In genomic region chr19:1091544-1092175, GRCh38 we compare ENCODE assay signal across 22 cellular contexts. TPM values are rescaled to one million over a fixed set of nuclear protein-coding genes. Genes with fewer than 3 reads are reported as not detected.
DNase-seq lines count a peak whose midpoint lies in the region; ATAC-seq and TF ChIP-seq lines count a peak whose summit lies in the region.
"Had no signal": no experiment of that assay in that cellular context is flagged by ENCODE, and none has a peak within 500 bp of the region (broad histone marks: within the 10 kb centered on the region; RNA-seq: fewer than 3 reads in every experiment).

No MANE protein-coding gene starts in this region.

- peak overlapping the region; percentile 53 for H3K4me3 Mint-ChIP-seq in activated naive CD8-positive, alpha-beta T cell
- H3K4me3 Mint-ChIP-seq in activated naive CD8-positive, alpha-beta T cell treated with anti-CD3 and anti-CD28 coated beads, Interleukin-2, amount 50 U/mL, for 24 hours, result no peak overlapping the region
- H3K4me3 Mint-ChIP-seq in activated naive CD8-positive, alpha-beta T cell treated with anti-CD3 and anti-CD28 coated beads, Interleukin-2, amount 10 ng/mL, durations not matched to agents 7 days and 5 days, result no peak overlapping the region
- no peak overlapping the region for H3K4me3 Mint-ChIP-seq in stimulated activated naive B cell treated with anti-CD40 and anti-IgM and Interleukin-4, amounts not matched to agents 10 μg/mL and 1 μg/mL and 100 μg/mL, for 72 hours

- no peaks in the 10 kb centered on the region for H3K9me3 ChIP-seq in HEK293 (ENCODE audit: control insufficient read depth, insufficient read depth, low read depth, low read length)
- H3K9me3 ChIP-seq: Peyer's patch had no signal

- POLR2A ChIA-PET in HEK293 (lab: Yijun Ruan, JAX), result no interaction called here
- POLR2A ChIA-PET in activated naive CD8-positive, alpha-beta T cell treated with anti-CD3 and anti-CD28 coated beads, Interleukin-2, amount 10 ng/mL, durations not matched to agents 7 days and 5 days (lab: Charles Lee), result interaction anchor here (0.9 to 17.6 kb wide), 6 partner anchors 18 to 178 kb away, joined by 3 to 644 read pairs (median 6); partner anchors contain the start of genes ARHGAP45, CIRBP, CNN2 and RNU6-2

- H3K27ac ChIP-seq in HEK293 (ENCODE audit: extremely low read depth, low read depth, low read length), result no peak overlapping the region
- H3K27ac ChIP-seq: C4-2B, Peyer's patch had no signal

- H3K27me3 Mint-ChIP-seq in activated naive CD8-positive, alpha-beta T cell, result no peaks in the 10 kb centered on the region
- H3K27me3 Mint-ChIP-seq in activated naive CD8-positive, alpha-beta T cell treated with anti-CD3 and anti-CD28 coated beads, Interleukin-2, amount 50 U/mL, for 24 hours, result no peaks in the 10 kb centered on the region
- H3K27me3 Mint-ChIP-seq in activated naive CD8-positive, alpha-beta T cell treated with anti-CD3 and anti-CD28 coated beads, Interleukin-2, amount 10 ng/mL, durations not matched to agents 7 days and 5 days, result no peaks in the 10 kb centered on the region
- H3K27me3 Mint-ChIP-seq in stimulated activated naive B cell treated with anti-CD40 and anti-IgM and Interleukin-4, amounts not matched to agents 10 μg/mL and 1 μg/mL and 100 μg/mL, for 72 hours, result no peaks in the 10 kb centered on the region

- CTCF ChIA-PET in HEK293 (lab: Yijun Ruan, JAX), result interaction anchor here (0.7 kb wide), 1 partner anchor 90 kb away, joined by 4 read pairs; no protein-coding TSS in a partner anchor

- H3K4me3 ChIP-seq in HEK293 (ENCODE audit: low read depth, low read length), result no peak overlapping the region
- H3K4me3 ChIP-seq: Peyer's patch had no signal

- no peak for ATAC-seq in activated naive CD8-positive, alpha-beta T cell treated with anti-CD3 and anti-CD28 coated beads, Interleukin-2, amount 50 U/mL, for 24 hours
- no peak for ATAC-seq in activated naive CD8-positive, alpha-beta T cell treated with anti-CD3 and anti-CD28 coated beads, Interleukin-2, amount 10 ng/mL, durations not matched to agents 7 days and 5 days (ENCODE audit: low read depth)
- no peak for ATAC-seq in stimulated activated naive B cell treated with anti-CD40 and anti-IgM and Interleukin-4, amounts not matched to agents 10 μg/mL and 1 μg/mL and 100 μg/mL, for 72 hours (replicated peaks)
- ATAC-seq in GM21717 (IDR thresholded peaks at IDR 0.05; ENCODE audit: unreplicated experiment) (no peak), HG03108 (IDR thresholded peaks at IDR 0.05; ENCODE audit: unreplicated experiment) (no peak)

- peaks cover 13 to 56% of the 10 kb centered on the region in 2 experiments; a peak in 2 of 3 replicates for H3K36me3 ChIP-seq in HEK293 (ENCODE audit: control insufficient read depth in 2 of 2, insufficient read depth in 1 of 2, low read length in 2 of 2)

- DNase-seq in activated naive CD8-positive, alpha-beta T cell treated with anti-CD3 and anti-CD28 coated beads, Interleukin-2, amount 50 U/mL, for 24 hours, result no peak
- DNase-seq in activated naive CD8-positive, alpha-beta T cell treated with anti-CD3 and anti-CD28 coated beads, Interleukin-2, amount 10 ng/mL, durations not matched to agents 7 days and 5 days, result no peak
- DNase-seq in stimulated activated naive B cell treated with anti-CD40 and anti-IgM and Interleukin-4, amounts not matched to agents 10 μg/mL and 1 μg/mL and 100 μg/mL, for 72 hours, result no peak
- DNase-seq: AML-193, GOT3, HCEC 1CT, Karpas-422, MV-4-11, NCI-H1417, NCI-H1694 treated with DMSO at 0.1 percent for 48 hours, NCI-H2081 treated with DMSO at 0.1 percent for 48 hours, NCI-H2171 treated with DMSO at 0.1 percent for 48 hours, NCI-H524 treated with DMSO at 0.1 percent for 48 hours, NCI-H82, Peyer's patch, Right ventricle myocardium superior had no signal

- peaks cover 46% of the 10 kb centered on the region for H3K4me1 Mint-ChIP-seq in activated naive CD8-positive, alpha-beta T cell (ENCODE audit: low read depth)
- H3K4me1 Mint-ChIP-seq in activated naive CD8-positive, alpha-beta T cell treated with anti-CD3 and anti-CD28 coated beads, Interleukin-2, amount 50 U/mL, for 24 hours, result peaks cover 64% of the 10 kb centered on the region
- peaks cover 39% of the 10 kb centered on the region for H3K4me1 Mint-ChIP-seq in activated naive CD8-positive, alpha-beta T cell treated with anti-CD3 and anti-CD28 coated beads, Interleukin-2, amount 10 ng/mL, durations not matched to agents 7 days and 5 days
- H3K4me1 Mint-ChIP-seq in stimulated activated naive B cell treated with anti-CD40 and anti-IgM and Interleukin-4, amounts not matched to agents 10 μg/mL and 1 μg/mL and 100 μg/mL, for 72 hours, result peaks cover 33 to 52% of the 10 kb centered on the region in 2 donors

- TF ChIP-seq CTCF in HEK293 (tag by site-specific recombination; IDR thresholded peaks at IDR 0.05), result no peak

- H3K4me1 ChIP-seq in HEK293 (ENCODE audit: control insufficient read depth, insufficient read depth, low read length), result peaks cover 4% of the 10 kb centered on the region; the same call in 1 of the 2 replicates

- no peak overlapping the region for H3K27ac Mint-ChIP-seq in activated naive CD8-positive, alpha-beta T cell
- no peak overlapping the region for H3K27ac Mint-ChIP-seq in activated naive CD8-positive, alpha-beta T cell treated with anti-CD3 and anti-CD28 coated beads, Interleukin-2, amount 50 U/mL, for 24 hours
- peak overlapping the region; percentile 90 for H3K27ac Mint-ChIP-seq in activated naive CD8-positive, alpha-beta T cell treated with anti-CD3 and anti-CD28 coated beads, Interleukin-2, amount 10 ng/mL, durations not matched to agents 7 days and 5 days
- H3K27ac Mint-ChIP-seq in stimulated activated naive B cell treated with anti-CD40 and anti-IgM and Interleukin-4, amounts not matched to agents 10 μg/mL and 1 μg/mL and 100 μg/mL, for 72 hours, result peak overlapping the region; percentile 56

- no peaks in the 10 kb centered on the region for H3K9me3 Mint-ChIP-seq in activated naive CD8-positive, alpha-beta T cell (ENCODE audit: low read depth)
- H3K9me3 Mint-ChIP-seq in activated naive CD8-positive, alpha-beta T cell treated with anti-CD3 and anti-CD28 coated beads, Interleukin-2, amount 50 U/mL, for 24 hours, result no peaks in the 10 kb centered on the region
- no peaks in the 10 kb centered on the region for H3K9me3 Mint-ChIP-seq in activated naive CD8-positive, alpha-beta T cell treated with anti-CD3 and anti-CD28 coated beads, Interleukin-2, amount 10 ng/mL, durations not matched to agents 7 days and 5 days
- H3K9me3 Mint-ChIP-seq in stimulated activated naive B cell treated with anti-CD40 and anti-IgM and Interleukin-4, amounts not matched to agents 10 μg/mL and 1 μg/mL and 100 μg/mL, for 72 hours, result no peaks in the 10 kb centered on the region
- H3K9me3 Mint-ChIP-seq: IgD-negative memory B cell had no signal

- H3K36me3 Mint-ChIP-seq in activated naive CD8-positive, alpha-beta T cell, result peaks cover 4% of the 10 kb centered on the region
- peaks cover 18% of the 10 kb centered on the region for H3K36me3 Mint-ChIP-seq in activated naive CD8-positive, alpha-beta T cell treated with anti-CD3 and anti-CD28 coated beads, Interleukin-2, amount 50 U/mL, for 24 hours (ENCODE audit: low read depth)
- peaks cover 16% of the 10 kb centered on the region for H3K36me3 Mint-ChIP-seq in activated naive CD8-positive, alpha-beta T cell treated with anti-CD3 and anti-CD28 coated beads, Interleukin-2, amount 10 ng/mL, durations not matched to agents 7 days and 5 days
- peaks cover 39 to 41% of the 10 kb centered on the region in 2 donors for H3K36me3 Mint-ChIP-seq in stimulated activated naive B cell treated with anti-CD40 and anti-IgM and Interleukin-4, amounts not matched to agents 10 μg/mL and 1 μg/mL and 100 μg/mL, for 72 hours
- H3K36me3 Mint-ChIP-seq: IgD-negative memory B cell had no signal

TF ChIP-seq in HEK293, 187 proteins besides CTCF, POLR2A, EP300 and RAD21:
- TF ChIP-seq ZNF530 (tag by site-specific recombination; IDR thresholded peaks at IDR 0.05; ENCODE audit: low read depth) (no peak), ZNF626 (tag by site-specific recombination; IDR thresholded peaks at IDR 0.05) (no peak), BCL11B (tag by site-specific recombination; IDR thresholded peaks at IDR 0.05; ENCODE audit: low read depth) (no peak), KLF1 (tag by site-specific recombination; IDR thresholded peaks at IDR 0.05) (peak; percentile 27; the same call in 1 of the 2 replicates), ZSCAN23 (tag by site-specific recombination; IDR thresholded peaks at IDR 0.05) (no peak)
TF ChIP-seq in HEK293: peak in this region for 1.

RNA-seq across cellular contexts. Expression of gene POLR2E, which starts 3.5 kb away (rescaled TPM):
- 100 to 1,000 TPM; 142 to 163 TPM for total RNA-seq in activated naive CD8-positive, alpha-beta T cell treated with anti-CD3 and anti-CD28 coated beads, Interleukin-2, amount 10 ng/mL, durations not matched to agents 7 days and 5 days

RNA-seq across cellular contexts. Expression of gene GPX4, which starts 12.1 kb away (rescaled TPM):
- total RNA-seq in activated naive CD8-positive, alpha-beta T cell treated with anti-CD3 and anti-CD28 coated beads, Interleukin-2, amount 10 ng/mL, durations not matched to agents 7 days and 5 days, result 100 to 1,000 TPM; 194 to 206 TPM

RNA-seq across cellular contexts. Expression of gene ARHGAP45, which starts 24.7 kb away (rescaled TPM):
- total RNA-seq in activated naive CD8-positive, alpha-beta T cell treated with anti-CD3 and anti-CD28 coated beads, Interleukin-2, amount 10 ng/mL, durations not matched to agents 7 days and 5 days, result 100 to 1,000 TPM; 576 to 581 TPM

RNA-seq across cellular contexts. Expression of gene ABCA7, which starts 51.8 kb away (rescaled TPM):
- total RNA-seq in activated naive CD8-positive, alpha-beta T cell treated with anti-CD3 and anti-CD28 coated beads, Interleukin-2, amount 10 ng/mL, durations not matched to agents 7 days and 5 days, result 100 to 1,000 TPM; 145 to 146 TPM

Comparison
In these comparisons a context has a peak if more than half of its experiments do, and no peak if none do; other contexts are left out.
1. H3K27ac Mint-ChIP-seq: peak in activated naive CD8-positive, alpha-beta T cell treated with anti-CD3 and anti-CD28 coated beads, Interleukin-2, amount 10 ng/mL, durations not matched to agents 7 days and 5 days (single experiment) and stimulated activated naive B cell treated with anti-CD40 and anti-IgM and Interleukin-4, amounts not matched to agents 10 μg/mL and 1 μg/mL and 100 μg/mL, for 72 hours (single experiment); none in activated naive CD8-positive, alpha-beta T cell (single experiment) and activated naive CD8-positive, alpha-beta T cell treated with anti-CD3 and anti-CD28 coated beads, Interleukin-2, amount 50 U/mL, for 24 hours (single experiment).